ENCODE assay signal across 8 cellular contexts in genomic region chr1:200302192-200302892, GRCh38.
DNase-seq lines count a peak whose midpoint lies in the region; ATAC-seq, FAIRE-seq and TF ChIP-seq lines count a peak whose summit lies in the region.

No MANE protein-coding gene starts in this region.

- TF ChIP-seq POLR2A in GM12892 (IDR thresholded peaks at IDR 0.05; ENCODE audit: low read depth, low read length) (peak; percentile 21; the same call in 1 of the 2 replicates), HCT116 (IDR thresholded peaks at IDR 0.05; ENCODE audit: borderline replicate concordance, extremely low read depth, insufficient read depth, insufficient read length) (no peak)

- H3K36me3 Mint-ChIP-seq in endodermal cell (ENCODE audit: low read depth), result no peaks in the 10 kb centered on the region

- peaks cover 21% of the 10 kb centered on the region for H3K4me1 Mint-ChIP-seq in endodermal cell

- peak; percentile 78 for FAIRE-seq in GM12892 (lab: Jason Lieb, UNC)

- DNase-seq in GM12892 (ENCODE audit: insufficient read length), result peak; percentile 41
- no peak for DNase-seq in HCT116 (ENCODE audit: low read depth, low spot score)
- peak; percentile 40 for DNase-seq in NCI-H2107 (lab: John Stamatoyannopoulos, UW)
- peak; percentile 12 to 20 (median 15) for DNase-seq in activated CD8-positive, alpha-beta memory T cell treated with anti-CD3 and anti-CD28 coated beads for 48 hours (ENCODE audit: low read depth in 2 of 3, low spot score in 2 of 3)
- DNase-seq in endodermal cell, result peak; percentile 73
- DNase-seq in mucosa of gallbladder (ENCODE audit: low spot score), result peak; percentile 13
- DNase-seq in stimulated activated CD8-positive, alpha-beta memory T cell treated with anti-CD3 and anti-CD28 coated beads, Interleukin-4, amount 100 ng/mL, for 4 hours (ENCODE audit: low read depth in 2 of 2, low spot score in 1 of 2), result peak; percentile 10 to 23
- DNase-seq in DMS114 treated with DMSO at 0.1 percent for 48 hours (lab: John Stamatoyannopoulos, UW; ENCODE audit: unreplicated experiment), result no peak

- no peaks in the 10 kb centered on the region for H3K36me3 ChIP-seq in HCT116 (ENCODE audit: control insufficient read depth in 1 of 2, insufficient read depth in 2 of 2, low read length in 2 of 2)
- no peaks in the 10 kb centered on the region for H3K36me3 ChIP-seq in endodermal cell (ENCODE audit: control insufficient read depth, insufficient read depth, low read length)

- H3K9me3 ChIP-seq in HCT116 (ENCODE audit: control insufficient read depth in 1 of 2, insufficient read depth in 1 of 2, low read depth in 1 of 2, low read length in 2 of 2), result no peaks in the 10 kb centered on the region
- no peaks in the 10 kb centered on the region for H3K9me3 ChIP-seq in endodermal cell (ENCODE audit: control insufficient read depth, low read length)

- H3K27me3 ChIP-seq in HCT116 (ENCODE audit: insufficient read depth, low read length), result no peaks in the 10 kb centered on the region
- peaks cover 35% of the 10 kb centered on the region for H3K27me3 ChIP-seq in endodermal cell (ENCODE audit: control insufficient read depth, insufficient read depth, low read length, poor library complexity, severe bottlenecking)

- H3K9me3 Mint-ChIP-seq in endodermal cell, result no peaks in the 10 kb centered on the region

- TF ChIP-seq RAD21 in HCT116 (IDR thresholded peaks at IDR 0.05; ENCODE audit: low read depth), result no peak

- H3K4me3 Mint-ChIP-seq in endodermal cell, result peak overlapping the region; percentile 58

- CTCF ChIA-PET in HCT116 (lab: Charles Lee), result interaction anchor here (1.1 to 2.0 kb wide), 4 partner anchors 12 to 618 kb away, joined by 3 to 4 read pairs (median 4); no protein-coding TSS in a partner anchor

- no peaks in the 10 kb centered on the region for H3K79me2 ChIP-seq in HCT116 (ENCODE audit: insufficient read depth, low read length)

- peak overlapping the region; percentile 86 for H3K4me2 ChIP-seq in HCT116 (ENCODE audit: low read length)

- no peaks in the 10 kb centered on the region for H4K20me1 ChIP-seq in HCT116 (ENCODE audit: insufficient read depth)

- peak overlapping the region; percentile 47 for H3K9ac ChIP-seq in HCT116 (ENCODE audit: low read length)
- H3K9ac ChIP-seq in endodermal cell (ENCODE audit: extremely low read depth, low read length, poor library complexity, severe bottlenecking), result peak overlapping the region; percentile 27

- no peak overlapping the region for H3K27ac Mint-ChIP-seq in endodermal cell

- RAD21 ChIA-PET in HCT116 (lab: Charles Lee; ENCODE audit: low non-redundant PET in 1 of 2, low total read pairs in 2 of 2, uncharacterized antibody in 2 of 2, unreplicated experiment in 2 of 2), result no interaction called here

- peaks cover 32% of the 10 kb centered on the region for H3K27me3 Mint-ChIP-seq in endodermal cell (ENCODE audit: insufficient read depth)

- 3% methylated on average over 18 to 36 of the region's 36 CpGs for WGBS in endodermal cell (ENCODE audit: insufficient coverage in 1 of 2, insufficient read length in 1 of 2), 2 experiments

- H3K4me3 ChIP-seq in HCT116 (replicated peaks in 1 of 2; ENCODE audit: low read depth in 1 of 2, low read length in 2 of 2), result peak overlapping the region; percentile 66 to 68
- peak overlapping the region; percentile 85 for H3K4me3 ChIP-seq in endodermal cell (ENCODE audit: low read length)

- TF ChIP-seq CTCF in HCT116 (IDR thresholded peaks at IDR 0.05 in 2 of 3, conservative IDR thresholded peaks at IDR 0.05 in 1 of 3; ENCODE audit: borderline replicate concordance in 1 of 3, insufficient read depth in 1 of 3, low read depth in 2 of 3, low read length in 2 of 3) (peak in 2 of 3 experiments; percentile 4 to 6; a peak in 2 of 6 replicates), endodermal cell (conservative IDR thresholded peaks at IDR 0.05) (peak; percentile 19)

- peak; percentile 74 for ATAC-seq in HCT116

- H2AFZ ChIP-seq in HCT116 (ENCODE audit: low read depth, low read length, poor library complexity, severe bottlenecking), result peak overlapping the region; percentile 93

- BruUV-seq in HCT116 (replicated peaks; lab: Mats Ljungman, UMichigan), result no TSS peak

- POLR2A ChIA-PET in HCT116 (lab: Charles Lee), result no interaction called here

- no peaks in the 10 kb centered on the region for H3K9me2 ChIP-seq in HCT116 (ENCODE audit: insufficient read depth)

- intact Hi-C loops in HCT116 (cut with micrococcal nuclease), result no loop called here

- H3K4me1 ChIP-seq in HCT116 (ENCODE audit: control insufficient read depth in 1 of 2, insufficient read depth in 2 of 2, low read length in 2 of 2), result peaks cover 2 to 5% of the 10 kb centered on the region in 2 experiments; a peak in 1 of 4 replicates
- H3K4me1 ChIP-seq in endodermal cell (ENCODE audit: control insufficient read depth, insufficient read depth, low read length), result no peaks in the 10 kb centered on the region

- no peak overlapping the region for H3K27ac ChIP-seq in HCT116 (ENCODE audit: low read depth, low read length)
- no peak overlapping the region for H3K27ac ChIP-seq in endodermal cell (ENCODE audit: low read depth, low read length)

TF ChIP-seq in HCT116, 20 proteins besides CTCF, POLR2A, EP300 and RAD21:
- no peak for TF ChIP-seq SIN3A (IDR thresholded peaks at IDR 0.05; ENCODE audit: low read depth)
- TF ChIP-seq, protein P1, sequence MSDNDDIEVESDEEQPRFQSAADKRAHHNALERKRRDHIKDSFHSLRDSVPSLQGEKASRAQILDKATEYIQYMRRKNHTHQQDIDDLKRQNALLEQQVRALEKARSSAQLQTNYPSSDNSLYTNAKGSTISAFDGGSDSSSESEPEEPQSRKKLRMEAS (IDR thresholded peaks at IDR 0.05), result 0 out of 2 replicates have a peak, but pooled peaks have one; percentile 22

Comparison
In these comparisons a context has a peak if more than half of its experiments do, and no peak if none do; other contexts are left out.
1. DNase-seq: peak in GM12892 (single experiment), NCI-H2107 (single experiment), activated CD8-positive, alpha-beta memory T cell treated with anti-CD3 and anti-CD28 coated beads for 48 hours (3 of 3), endodermal cell (single experiment), mucosa of gallbladder (single experiment) and stimulated activated CD8-positive, alpha-beta memory T cell treated with anti-CD3 and anti-CD28 coated beads, Interleukin-4, amount 100 ng/mL, for 4 hours (2 of 2); none in HCT116 (single experiment) and DMS114 treated with DMSO at 0.1 percent for 48 hours (single experiment).